ENCODE assay signal across 8 cellular contexts in the genomic region with DNA sequence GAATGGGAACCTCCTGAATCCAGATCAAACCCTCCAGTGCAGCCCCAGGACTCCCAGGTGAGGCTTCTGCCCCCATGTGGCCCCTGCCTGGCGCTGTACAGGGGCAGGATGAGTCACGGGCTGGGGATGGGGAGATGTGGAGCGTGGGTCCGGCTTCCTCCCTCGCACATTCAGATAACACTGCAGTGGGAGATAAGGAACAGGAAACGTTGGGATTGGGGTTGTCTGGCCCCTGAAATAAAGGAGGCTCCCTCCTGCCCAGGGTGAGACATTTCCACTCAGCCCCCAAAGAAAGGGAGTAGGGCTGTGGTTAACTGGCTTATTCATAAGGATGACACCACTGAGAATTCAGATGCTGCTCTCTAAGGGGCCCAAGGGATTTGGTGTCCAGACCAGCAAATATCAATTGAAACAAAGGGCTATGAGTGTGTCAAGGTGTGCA. TPM values are rescaled to one million over a fixed set of nuclear protein-coding genes. Genes with fewer than 3 reads are reported as not detected.
A peak's percentile ranks its signal among the peaks of the same experiment; 100 is the strongest.
DNase-seq lines count a peak whose midpoint lies in the region; ATAC-seq and TF ChIP-seq lines count a peak whose summit lies in the region.

No MANE protein-coding gene starts in this region.

- H3K27me3 ChIP-seq in liver (ENCODE audit: control insufficient read depth in 4 of 4, insufficient read depth in 4 of 4, low read length in 3 of 4) = no peaks in the 10 kb centered on the region

- no peak overlapping the region for H3K9ac ChIP-seq in liver (ENCODE audit: low read depth in 1 of 2, low read length in 2 of 2)

- H3K27ac ChIP-seq in HEK293 (ENCODE audit: extremely low read depth, low read depth, low read length) (no peak overlapping the region), liver (ENCODE audit: low read depth in 1 of 2, low read length in 2 of 2) (peak overlapping the region in 1 of 2 donors; percentile 25)

- WGBS in liver = 75% methylated on average over 6 of the region's 6 CpGs

- TF ChIP-seq RAD21 in liver (IDR thresholded peaks at IDR 0.05) = peak; percentile 11 to 27

- CTCF ChIA-PET in HEK293 (lab: Yijun Ruan, JAX) = interaction anchor here (0.6 to 13.3 kb wide), 10 partner anchors 8 to 1049 kb away, joined by 3 to 376 read pairs (median 3); no protein-coding TSS in a partner anchor

- H3K4me1 ChIP-seq in HEK293 (ENCODE audit: control insufficient read depth, insufficient read depth, low read length) (no peaks in the 10 kb centered on the region), liver (ENCODE audit: control insufficient read depth in 4 of 4, insufficient read depth in 4 of 4, low read length in 3 of 4) (peaks cover 0 to 18% (median 12%) of the 10 kb centered on the region in 4 donors)

- H3K9me3 ChIP-seq in HEK293 (ENCODE audit: control insufficient read depth, insufficient read depth, low read depth, low read length) = no peaks in the 10 kb centered on the region
- no peaks in the 10 kb centered on the region for H3K9me3 ChIP-seq in liver (ENCODE audit: control insufficient read depth in 4 of 4, low read length in 3 of 4)

- DNase-seq in COLO668 (lab: John Stamatoyannopoulos, UW; ENCODE audit: unreplicated experiment) (peak; percentile 10), amniotic epithelial cell (ENCODE audit: low read depth) (peak; percentile 97)
- DNase-seq in activated CD4-positive, CD25-positive, alpha-beta regulatory T cell treated with anti-CD3 and anti-CD28 coated beads, Interleukin-2, amount 50 U/mL, for 72 hours = no peak
- no peak for DNase-seq in activated CD8-positive, alpha-beta memory T cell treated with anti-CD3 and anti-CD28 coated beads, Interleukin-2, amount 50 U/mL, for 4 hours

- POLR2A ChIA-PET in HEK293 (lab: Yijun Ruan, JAX) = no interaction called here

- no peak for ATAC-seq in GM21528 (IDR thresholded peaks at IDR 0.05; ENCODE audit: low FRiP score, unreplicated experiment)
- ATAC-seq in GM18520 (IDR thresholded peaks at IDR 0.05; ENCODE audit: unreplicated experiment) = no peak

- H3K4me3 ChIP-seq in HEK293 (ENCODE audit: low read depth, low read length) (no peak overlapping the region), liver (ENCODE audit: low read depth in 1 of 3, low read length in 3 of 3) (no peak overlapping the region)

- H3K36me3 ChIP-seq in HEK293 (ENCODE audit: control insufficient read depth in 2 of 2, insufficient read depth in 1 of 2, low read length in 2 of 2) (no peaks in the 10 kb centered on the region), liver (ENCODE audit: control insufficient read depth in 4 of 4, insufficient read depth in 3 of 4, low read depth in 1 of 4, low read length in 3 of 4) (peaks cover 0 to 8% (median 5%) of the 10 kb centered on the region in 4 donors)

- TF ChIP-seq CTCF in HEK293 (tag by site-specific recombination; IDR thresholded peaks at IDR 0.05) (peak; percentile 25; the same call in 1 of the 2 replicates), liver (IDR thresholded peaks at IDR 0.05; ENCODE audit: low read depth, low read length, missing input control) (no peak)

TF ChIP-seq in HEK293, 187 proteins besides CTCF, POLR2A, EP300 and RAD21:
- TF ChIP-seq ZFHX2 (tag by site-specific recombination; conservative IDR thresholded peaks at IDR 0.05) (peak; percentile 42), EGR2 (tag by site-specific recombination; IDR thresholded peaks at IDR 0.05; ENCODE audit: low read depth) (peak; percentile 28; the same call in 1 of the 2 replicates), ZNF654 (tag by site-specific recombination; IDR thresholded peaks at IDR 0.05; ENCODE audit: low read depth) (0 out of 2 replicates have a peak, but pooled peaks have one; percentile 5), BCL11B (tag by site-specific recombination; IDR thresholded peaks at IDR 0.05; ENCODE audit: low read depth) (no peak), ZNF416 (tag by site-specific recombination; IDR thresholded peaks at IDR 0.05) (no peak)

TF ChIP-seq in liver, 16 proteins besides CTCF, POLR2A, EP300 and RAD21:
- TF ChIP-seq, protein P1, sequence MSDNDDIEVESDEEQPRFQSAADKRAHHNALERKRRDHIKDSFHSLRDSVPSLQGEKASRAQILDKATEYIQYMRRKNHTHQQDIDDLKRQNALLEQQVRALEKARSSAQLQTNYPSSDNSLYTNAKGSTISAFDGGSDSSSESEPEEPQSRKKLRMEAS (IDR thresholded peaks at IDR 0.05) = no peak
- no peak for TF ChIP-seq GABPA (IDR thresholded peaks at IDR 0.05 in 1 of 2, conservative IDR thresholded peaks at IDR 0.05 in 1 of 2)
- no peak for TF ChIP-seq EGR1 (IDR thresholded peaks at IDR 0.05; ENCODE audit: low read depth in 2 of 2)
- no peak for TF ChIP-seq NR2F2 (IDR thresholded peaks at IDR 0.05)
- no peak for TF ChIP-seq JUND (IDR thresholded peaks at IDR 0.05)
- TF ChIP-seq TAF1 (conservative IDR thresholded peaks at IDR 0.05) = no peak
- TF ChIP-seq HNF4G (IDR thresholded peaks at IDR 0.05) = no peak
- TF ChIP-seq FOXA1 (IDR thresholded peaks at IDR 0.05) = no peak
- TF ChIP-seq FOXA2 (IDR thresholded peaks at IDR 0.05) = no peak

RNA-seq across cellular contexts. Expression of gene IGFBP5, which starts 30.7 kb away (rescaled TPM):
- 10 to 100 TPM in 1 of 2 donors, 1 to 10 TPM in 1; 2.3 to 43.4 TPM for total RNA-seq in liver
- 10 to 100 TPM; 13.0 to 15.7 TPM for polyA plus RNA-seq in liver

RNA-seq across cellular contexts. Expression of gene IGFBP2, which starts 31.4 kb away (rescaled TPM):
- 100 to 1,000 TPM in 1 of 2 donors, 10 to 100 TPM in 1; 88.8 to 242 TPM for total RNA-seq in liver
- 1,000 to 10,000 TPM in 1 of 2 donors, 100 to 1,000 TPM in 1; 462 to 1,119 TPM for polyA plus RNA-seq in liver

Comparison
In these comparisons a context has a peak if more than half of its experiments do, and no peak if none do; other contexts are left out.
1. DNase-seq: peak in COLO668 (single experiment) and amniotic epithelial cell (single experiment); none in activated CD4-positive, CD25-positive, alpha-beta regulatory T cell treated with anti-CD3 and anti-CD28 coated beads, Interleukin-2, amount 50 U/mL, for 72 hours (single experiment) and activated CD8-positive, alpha-beta memory T cell treated with anti-CD3 and anti-CD28 coated beads, Interleukin-2, amount 50 U/mL, for 4 hours (single experiment).